Comparison of ENCODE assay signal across 8 cellular contexts in the genomic region with DNA sequence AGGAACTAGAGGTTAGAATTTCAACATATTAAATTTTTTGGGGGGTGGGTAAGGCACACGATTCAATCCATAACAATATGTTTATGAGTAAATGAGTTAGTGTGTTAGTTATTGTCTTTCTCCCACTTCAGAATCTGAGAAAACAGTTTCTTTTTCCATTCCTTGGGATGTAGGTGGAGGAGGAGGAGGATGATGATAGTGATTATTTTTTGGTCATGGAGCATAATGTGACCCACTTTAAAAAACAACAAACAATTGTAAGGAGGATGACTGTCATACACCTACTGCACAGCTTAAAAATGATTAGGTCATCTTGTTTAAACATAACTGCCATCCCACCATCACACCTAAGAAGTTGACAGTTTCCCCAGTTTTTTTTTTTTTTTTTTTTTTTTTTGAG.
"Had no signal": no experiment of that assay in that cellular context is flagged by ENCODE, and none has a peak within 500 bp of the region (broad histone marks: within the 10 kb centered on the region; RNA-seq: fewer than 3 reads in every experiment).

No MANE protein-coding gene starts in this region.

- ATAC-seq: GM12878 had no signal

- DNase-seq: GDM1, GF-D8 had no signal

- H3K4me3 ChIP-seq: GM12878 had no signal

- FAIRE-seq: G401.6, GM12878, GM12891, GM12892, GM18507, GM19239 had no signal
